20 cellular contexts compared by ENCODE assay signal in genomic region chr15:100616700-100617099, GRCh38.
"Had no signal": no experiment of that assay in that cellular context is flagged by ENCODE, and none has a peak within 500 bp of the region (broad histone marks: within the 10 kb centered on the region; RNA-seq: fewer than 3 reads in every experiment).

No MANE protein-coding gene starts in this region.

- H3K9me3 ChIP-seq: MG63, SJSA1 had no signal

- DNase-seq: KBM-7, MG63, NCI-H1092, NCI-H1105 treated with DMSO at 0.1 percent for 48 hours, NCI-H1417 treated with DMSO at 0.1 percent for 48 hours, NCI-H146, NCI-H1694 treated with DMSO at 0.1 percent for 48 hours, NCI-H1930, NCI-H2081, NCI-H2107, NCI-H2227 treated with DMSO at 0.1 percent for 48 hours, NCI-H524, NCI-H526 treated with DMSO at 0.1 percent for 48 hours, NCI-H774, Right ventricle myocardium superior, RPMI8226, SIG-M5 had no signal

- H3K4me1 ChIP-seq: SJSA1 had no signal

- H3K27ac ChIP-seq: HL-60, SJSA1, SK-N-MC had no signal

- H3K4me3 ChIP-seq: MG63, SJSA1, SK-N-MC had no signal

- H3K27me3 ChIP-seq: MG63, SJSA1 had no signal
